ENCODE assay signal across 12 cellular contexts in genomic region chr2:127681288-127681771, GRCh38. TPM values are rescaled to one million over a fixed set of nuclear protein-coding genes. Genes with fewer than 3 reads are reported as not detected.
DNase-seq lines count a peak whose midpoint lies in the region; FAIRE-seq and TF ChIP-seq lines count a peak whose summit lies in the region.
"Had no signal": no experiment of that assay in that cellular context is flagged by ENCODE, and none has a peak within 500 bp of the region (broad histone marks: within the 10 kb centered on the region; RNA-seq: fewer than 3 reads in every experiment).

No MANE protein-coding gene starts in this region.

- no peak overlapping the region for H2BK15ac ChIP-seq in H1 (ENCODE audit: low read length)
- H2BK15ac ChIP-seq in mesenchymal stem cell (ENCODE audit: low read depth, poor library complexity, severe bottlenecking) = no peak overlapping the region

- intact Hi-C loops in tibial artery (cut with DNase I; ENCODE audit: low total_unique reads) = no loop called here
- intact Hi-C loops in OCI-LY7 (cut with micrococcal nuclease; ENCODE audit: unreplicated experiment) = no loop called here

- no peaks in the 10 kb centered on the region for H3K36me3 ChIP-seq in H1 (ENCODE audit: control insufficient read depth in 2 of 4, insufficient read depth in 4 of 4, low read length in 3 of 4)
- H3K36me3 ChIP-seq in mesenchymal stem cell (ENCODE audit: control insufficient read depth in 1 of 2, insufficient read depth in 2 of 2, low read depth in 1 of 2, low read length in 2 of 2) = no peaks in the 10 kb centered on the region
- no peaks in the 10 kb centered on the region for H3K36me3 ChIP-seq in tibial artery
- no peaks in the 10 kb centered on the region for H3K36me3 ChIP-seq in OCI-LY7 (ENCODE audit: insufficient read depth, low read length)

- WGBS in H1 (ENCODE audit: extremely low coverage in 1 of 2, insufficient coverage in 1 of 2, insufficient read length in 1 of 2, insufficient replicate concordance in 2 of 2, low coverage in 1 of 2, low lambda C conversion rate in 2 of 2, missing lambda C conversion rate in 1 of 2), 2 experiments = 80% methylated on average over 24 of the region's 24 CpGs; no CpG with 5 or more reads in 1 of the 2 experiments
- WGBS in mesenchymal stem cell = 89% methylated on average over 24 of the region's 24 CpGs

- CTCF ChIA-PET in H1 (lab: Charles Lee; ENCODE audit: partially characterized antibody) (interaction anchor here (1.8 to 6.0 kb wide), 3 partner anchors 14 to 41 kb away, joined by 5 to 40 read pairs (median 5); no protein-coding TSS in a partner anchor), OCI-LY7 (lab: Charles Lee; ENCODE audit: unreplicated experiment) (no interaction called here)

- H3K18ac ChIP-seq in H1 (ENCODE audit: extremely low read depth, low read length) (no peak overlapping the region), mesenchymal stem cell (ENCODE audit: low read depth in 1 of 2, low read length in 2 of 2) (no peak overlapping the region)

- TF ChIP-seq POLR2A in H1 (IDR thresholded peaks at IDR 0.05; ENCODE audit: control extremely low read depth in 1 of 2, low read depth in 2 of 2, low read length in 2 of 2) = no peak

- no peak overlapping the region for H3K9ac ChIP-seq in H1 (replicated peaks in 1 of 4; ENCODE audit: extremely low read depth in 1 of 4, low read depth in 3 of 4, low read length in 3 of 4)
- peak overlapping the region; percentile 53 for H3K9ac ChIP-seq in mesenchymal stem cell (ENCODE audit: low read length)

- H3K14ac ChIP-seq in H1 (ENCODE audit: insufficient read length) (no peak overlapping the region), mesenchymal stem cell (ENCODE audit: low read length in 2 of 2) (no peak overlapping the region)

- H3K79me1 ChIP-seq in H1 (ENCODE audit: low read depth, low read length) (no peaks in the 10 kb centered on the region), mesenchymal stem cell (replicated peaks; ENCODE audit: low read length, poor library complexity, severe bottlenecking) (no peaks in the 10 kb centered on the region)

- FAIRE-seq in H1 (lab: Jason Lieb, UNC) = no peak

- H3K27ac ChIP-seq in H1 (ENCODE audit: low read depth, low read length) = no peak overlapping the region
- H3K27ac ChIP-seq in mesenchymal stem cell (ENCODE audit: low read length, poor library complexity, severe bottlenecking) = no peak overlapping the region
- peak overlapping the region; percentile 14 to 45 for H3K27ac ChIP-seq in tibial artery
- no peak overlapping the region for H3K27ac ChIP-seq in OCI-LY7 (ENCODE audit: low read depth, low read length, poor library complexity, severe bottlenecking)

- H3K79me2 ChIP-seq in H1 (ENCODE audit: control insufficient read depth in 1 of 2, insufficient read depth in 2 of 2, low read length in 2 of 2) (no peaks in the 10 kb centered on the region), OCI-LY7 (ENCODE audit: insufficient read depth, low read depth, low read length) (no peaks in the 10 kb centered on the region)

- H2BK120ac ChIP-seq in H1 (replicated peaks; ENCODE audit: low read depth, low read length) = no peak overlapping the region
- H2BK120ac ChIP-seq in mesenchymal stem cell (ENCODE audit: low read depth, low read length) = no peak overlapping the region

- no peaks in the 10 kb centered on the region for H4K20me1 ChIP-seq in H1 (replicated peaks in 1 of 2; ENCODE audit: control insufficient read depth in 1 of 2, insufficient read depth in 2 of 2, low read length in 2 of 2)
- no peaks in the 10 kb centered on the region for H4K20me1 ChIP-seq in OCI-LY7 (ENCODE audit: insufficient read depth, low read length)

- H3K4me3 ChIP-seq in H1 (ENCODE audit: extremely low read depth in 1 of 4, insufficient read depth in 2 of 4, low read depth in 3 of 4, low read length in 4 of 4) (no peak overlapping the region), mesenchymal stem cell (ENCODE audit: insufficient read depth in 1 of 2, low read depth in 1 of 2, low read length in 2 of 2) (peak overlapping the region in 1 of 2 experiments; percentile 64), tibial artery (peak overlapping the region; percentile 28 to 46), OCI-LY7 (ENCODE audit: low read depth, low read length, poor library complexity, severe bottlenecking) (no peak overlapping the region)

- no peak overlapping the region for H2BK20ac ChIP-seq in H1 (ENCODE audit: low read length)

- POLR2A ChIA-PET in H1 (lab: Charles Lee; ENCODE audit: partially characterized antibody) = interaction anchor here (1.0 to 1.1 kb wide), 2 partner anchors 21 to 24 kb away, joined by 3 to 4 read pairs; no protein-coding TSS in a partner anchor
- POLR2A ChIA-PET in OCI-LY7 (lab: Charles Lee) = no interaction called here

- H3K9me3 ChIP-seq in H1 (ENCODE audit: insufficient read depth in 2 of 2, low read depth in 1 of 2, low read length in 1 of 2) (no peaks in the 10 kb centered on the region), mesenchymal stem cell (ENCODE audit: control insufficient read depth, low read length) (no peaks in the 10 kb centered on the region), tibial artery (no peaks in the 10 kb centered on the region), OCI-LY7 (ENCODE audit: low read length) (no peaks in the 10 kb centered on the region)

- H3K23ac ChIP-seq in H1 (ENCODE audit: insufficient read length) = no peak overlapping the region
- H3K23ac ChIP-seq in mesenchymal stem cell (ENCODE audit: low read length in 2 of 2) = no peak overlapping the region

- no peak overlapping the region for H4K91ac ChIP-seq in H1 (replicated peaks; ENCODE audit: insufficient read length, low read length)
- no peak overlapping the region for H4K91ac ChIP-seq in mesenchymal stem cell (ENCODE audit: low read length)

- H3K56ac ChIP-seq in H1 (replicated peaks; ENCODE audit: insufficient read length, low read depth, low read length) = no peak overlapping the region

- TF ChIP-seq CTCF in H1 (IDR thresholded peaks at IDR 0.05; ENCODE audit: control extremely low read depth in 1 of 3, insufficient read depth in 1 of 3, low read depth in 1 of 3, low read length in 3 of 3) (no peak), tibial artery (IDR thresholded peaks at IDR 0.05) (no peak), OCI-LY7 (conservative IDR thresholded peaks at IDR 0.05; ENCODE audit: low read length) (no peak)

- H3K4me2 ChIP-seq in H1 (ENCODE audit: insufficient read depth in 1 of 2, low read depth in 2 of 2, low read length in 2 of 2) (no peak overlapping the region; a peak in 1 of 4 replicates), mesenchymal stem cell (ENCODE audit: low read length, poor library complexity, severe bottlenecking) (no peak overlapping the region), OCI-LY7 (ENCODE audit: low read length) (no peak overlapping the region)

- TF ChIP-seq RAD21 in H1 (IDR thresholded peaks at IDR 0.05 in 1 of 2, conservative IDR thresholded peaks at IDR 0.05 in 1 of 2; ENCODE audit: low read depth in 2 of 2, low read length in 2 of 2) = no peak

- H3K4me1 ChIP-seq in H1 (replicated peaks in 1 of 4; ENCODE audit: control insufficient read depth in 3 of 4, insufficient read depth in 4 of 4, low read length in 3 of 4) (peaks cover 0 to 8% (median 0%) of the 10 kb centered on the region in 4 experiments; a peak in 2 of 7 replicates), mesenchymal stem cell (ENCODE audit: control insufficient read depth, insufficient read depth, low read depth, low read length) (peaks cover 3% of the 10 kb centered on the region), tibial artery (peaks cover 0 to 49% (median 20%) of the 10 kb centered on the region in 4 donors), OCI-LY7 (ENCODE audit: insufficient read depth, low read length, poor library complexity, severe bottlenecking) (no peaks in the 10 kb centered on the region)

- H3K4ac ChIP-seq in H1 (replicated peaks; ENCODE audit: insufficient read length, low read depth, low read length) = peak overlapping the region; percentile 29
- H3K4ac ChIP-seq in mesenchymal stem cell (ENCODE audit: low read depth in 1 of 2, low read length in 2 of 2) = no peak overlapping the region

- TF ChIP-seq EP300 in H1 (IDR thresholded peaks at IDR 0.05; ENCODE audit: borderline replicate concordance in 1 of 2, low read depth in 2 of 2, low read length in 2 of 2) = no peak

- H3K23me2 ChIP-seq in H1 (ENCODE audit: low read depth, low read length) = no peaks in the 10 kb centered on the region

- peaks cover 2 to 16% (median 9%) of the 10 kb centered on the region in 4 experiments for H3K27me3 ChIP-seq in H1 (replicated peaks in 1 of 4; ENCODE audit: control insufficient read depth in 3 of 4, extremely low read depth in 1 of 4, insufficient read depth in 3 of 4, low read length in 3 of 4)
- H3K27me3 ChIP-seq in mesenchymal stem cell (ENCODE audit: control insufficient read depth in 1 of 2, insufficient read depth in 1 of 2, low read length in 2 of 2) = peaks cover 23 to 37% of the 10 kb centered on the region in 2 experiments
- no peaks in the 10 kb centered on the region for H3K27me3 ChIP-seq in tibial artery

- H2AFZ ChIP-seq in H1 (ENCODE audit: low read length) (no peak overlapping the region), mesenchymal stem cell (ENCODE audit: low read depth, low read length) (no peak overlapping the region), OCI-LY7 (ENCODE audit: low read length) (no peak overlapping the region)

- H4K8ac ChIP-seq in H1 (ENCODE audit: extremely low read depth, insufficient read depth, low read length) (peak overlapping the region; percentile 75; the same call in 1 of the 2 replicates), mesenchymal stem cell (ENCODE audit: low read length) (peak overlapping the region; percentile 55)

- 0 out of 2 replicates have a peak overlapping the region, but pooled peaks have one; percentile 39 for H2BK12ac ChIP-seq in H1 (ENCODE audit: low read depth, low read length)
- H2BK12ac ChIP-seq in mesenchymal stem cell (ENCODE audit: low read length in 2 of 2) = no peak overlapping the region

- no peaks in the 10 kb centered on the region for H3K9me2 ChIP-seq in OCI-LY7 (ENCODE audit: insufficient read depth, low read length)

- no peak overlapping the region for H4K5ac ChIP-seq in H1 (ENCODE audit: insufficient read length, low read depth, low read length)

- H2AK5ac ChIP-seq in H1 (ENCODE audit: low read depth, low read length) (no peak overlapping the region), mesenchymal stem cell (ENCODE audit: low read length, severe bottlenecking) (no peak overlapping the region)

- H2BK5ac ChIP-seq in H1 (ENCODE audit: low read depth, low read length) (no peak overlapping the region), mesenchymal stem cell (ENCODE audit: low read depth, low read length, poor library complexity, severe bottlenecking) (no peak overlapping the region)

- no TSS peak for BruUV-seq in OCI-LY7 (replicated peaks; lab: Mats Ljungman, UMichigan)

- DNase-seq in LHCN-M2 (ENCODE audit: low read depth) = peak; percentile 31
- DNase-seq in H1 (ENCODE audit: low read depth in 1 of 2, low spot score in 2 of 2) = peak in 1 of 2 experiments; percentile 60
- no peak for DNase-seq in mesenchymal stem cell
- DNase-seq in tibial artery = peak; percentile 21 to 83
- DNase-seq in dedifferentiated amniotic fluid mesenchymal stem cell (ENCODE audit: extremely low spot score) = no peak
- DNase-seq in T1000 (lab: John Stamatoyannopoulos, UW) = no peak
- no peak for DNase-seq in OCI-LY7 (ENCODE audit: low spot score)
- DNase-seq: activated naive CD8-positive, alpha-beta T cell treated with anti-CD3 and anti-CD28 coated beads, Interleukin-2, amount 50 U/mL, for 24 hours; kidney glomerular epithelial cell; NCI-H524 had no signal

RNA-seq across cellular contexts. Expression of gene LIMS2, which starts 6.0 kb away (rescaled TPM):
- 1.9 and 2.3 TPM in 2 replicates for total RNA-seq in LHCN-M2 (2014; rRNA removed)
- polyA plus RNA-seq in LHCN-M2 (2012) = 83.4 TPM
- 4.8 and 4.9 TPM in 2 replicates for total RNA-seq in H1 (2021; fragmentation: NEBNext Ultra II Directional; extraction: Animal tissue kit (Norgen Biotek cat#: 25700))
- polyA plus RNA-seq in H1 (2011; rRNA removed) = 3.3 and 5.1 TPM in 2 replicates
- polyA plus RNA-seq in H1 (2011; cell fraction: cytosol; rRNA removed) = 2.4 TPM
- 5.6 TPM for polyA plus RNA-seq in H1 (2011; cell fraction: nucleus; rRNA removed)
- polyA plus RNA-seq in H1 (2012, experiment 1 of 2) = 2.7 to 3.7 TPM (median 3.6 TPM) in 4 replicates
- 5.1 TPM for polyA plus RNA-seq in H1 (2012, experiment 2 of 2)
- 3.6 TPM for polyA plus RNA-seq in H1 (2013, experiment 1 of 2)
- polyA plus RNA-seq in H1 (2013, experiment 2 of 2) = 3.8 TPM
- polyA minus RNA-seq in H1 (2011; rRNA and poly(A)+ RNA removed) = 0.90 and 1.2 TPM in 2 replicates
- polyA minus RNA-seq in H1 (2011; cell fraction: cytosol; rRNA and poly(A)+ RNA removed) = 1.5 TPM
- 2.3 TPM for polyA minus RNA-seq in H1 (2011; cell fraction: nucleus; rRNA and poly(A)+ RNA removed)
- 37.6 TPM for polyA plus RNA-seq in mesenchymal stem cell (2013, experiment 1 of 2)
- polyA plus RNA-seq in mesenchymal stem cell (2013, experiment 2 of 2) = 36.4 TPM
- 0.44 and 1.6 TPM in 2 replicates for total RNA-seq in OCI-LY7 (2014; rRNA removed; shearing (Covaris generic))
- total RNA-seq in OCI-LY7 (2022) = 24.4 and 24.9 TPM in 2 replicates

RNA-seq across cellular contexts. Expression of gene SFT2D3, which starts 20.0 kb away (rescaled TPM):
- 6.0 and 6.5 TPM in 2 replicates for total RNA-seq in LHCN-M2 (2014; rRNA removed)
- not detected for polyA plus RNA-seq in LHCN-M2 (2012)
- 7.1 and 7.3 TPM in 2 replicates for total RNA-seq in H1 (2021; fragmentation: NEBNext Ultra II Directional; extraction: Animal tissue kit (Norgen Biotek cat#: 25700))
- 7.3 and 10.3 TPM in 2 replicates for polyA plus RNA-seq in H1 (2011; rRNA removed)
- polyA plus RNA-seq in H1 (2011; cell fraction: cytosol; rRNA removed) = 11.5 TPM
- 5.6 TPM for polyA plus RNA-seq in H1 (2011; cell fraction: nucleus; rRNA removed)
- polyA plus RNA-seq in H1 (2012, experiment 1 of 2) = not detected in 4 replicates
- polyA plus RNA-seq in H1 (2012, experiment 2 of 2) = 5.5 TPM
- polyA plus RNA-seq in H1 (2013, experiment 1 of 2) = 11.1 TPM
- 10.8 TPM for polyA plus RNA-seq in H1 (2013, experiment 2 of 2)
- 5.5 and 5.6 TPM in 2 replicates for polyA minus RNA-seq in H1 (2011; rRNA and poly(A)+ RNA removed)
- 5.8 TPM for polyA minus RNA-seq in H1 (2011; cell fraction: cytosol; rRNA and poly(A)+ RNA removed)
- polyA minus RNA-seq in H1 (2011; cell fraction: nucleus; rRNA and poly(A)+ RNA removed) = 9.4 TPM
- polyA plus RNA-seq in mesenchymal stem cell (2013, experiment 1 of 2) = 4.5 TPM
- 4.7 TPM for polyA plus RNA-seq in mesenchymal stem cell (2013, experiment 2 of 2)
- 11.0 and 14.3 TPM in 2 replicates for total RNA-seq in OCI-LY7 (2014; rRNA removed; shearing (Covaris generic))
- total RNA-seq in OCI-LY7 (2022) = 7.6 and 9.4 TPM in 2 replicates

RNA-seq across cellular contexts. Expression of gene GPR17, which starts 35.4 kb away (rescaled TPM):
- total RNA-seq in LHCN-M2 (2014; rRNA removed) (not detected in 2 replicates), OCI-LY7 (2022) (not detected in 2 replicates)
- 1.3 TPM for polyA plus RNA-seq in LHCN-M2 (2012)
- total RNA-seq in H1 (2021; fragmentation: NEBNext Ultra II Directional; extraction: Animal tissue kit (Norgen Biotek cat#: 25700)) = not detected in 2 replicates
- polyA plus RNA-seq in H1 (2011; rRNA removed) = 0.03 TPM in 2 replicates
- not detected for polyA plus RNA-seq in H1 (2011; cell fraction: cytosol; rRNA removed)
- polyA plus RNA-seq in H1 (2011; cell fraction: nucleus; rRNA removed) = 0.13 TPM
- 0.14 to 0.90 TPM (median 0.59 TPM) in 3 of 4 replicates, not detected in the other for polyA plus RNA-seq in H1 (2012, experiment 1 of 2)
- 0.09 TPM for polyA plus RNA-seq in H1 (2012, experiment 2 of 2)
- not detected for polyA plus RNA-seq in H1 (2013, experiment 1 of 2)
- polyA plus RNA-seq in H1 (2013, experiment 2 of 2) = not detected
- not detected in 2 replicates for polyA minus RNA-seq in H1 (2011; rRNA and poly(A)+ RNA removed)
- not detected for polyA minus RNA-seq in H1 (2011; cell fraction: cytosol; rRNA and poly(A)+ RNA removed)
- polyA minus RNA-seq in H1 (2011; cell fraction: nucleus; rRNA and poly(A)+ RNA removed) = not detected
- not detected for polyA plus RNA-seq in mesenchymal stem cell (2013, experiment 1 of 2)
- polyA plus RNA-seq in mesenchymal stem cell (2013, experiment 2 of 2) = not detected
- total RNA-seq in OCI-LY7 (2014; rRNA removed; shearing (Covaris generic)) = 0.22 TPM in 1 of 2 replicates, not detected in the other
- total RNA-seq: Daoy; T-helper 1 cell treated with Interleukin-12 subunit alpha and Interleukin-12 subunit beta and Interleukin-4 antibody, amounts not matched to agents 30 ng/mL and 1 ng/mL, for 36 hours had no signal

Comparison
In these comparisons a context has a peak if more than half of its experiments do, and no peak if none do; other contexts are left out.
1. DNase-seq: peak in LHCN-M2 (single experiment) and tibial artery (2 of 2); none in mesenchymal stem cell (single experiment), dedifferentiated amniotic fluid mesenchymal stem cell (single experiment), T1000 (single experiment) and OCI-LY7 (single experiment).
2. H3K27ac ChIP-seq: peak in tibial artery (2 of 2); none in H1 (single experiment), mesenchymal stem cell (single experiment) and OCI-LY7 (single experiment).
3. H3K4me3 ChIP-seq: peak in tibial artery (2 of 2); none in H1 (0 of 4) and OCI-LY7 (single experiment).